ENCODE assay signal across 8 cellular contexts in genomic region chr6:31970604-31971271, GRCh38. TPM values are rescaled to one million over a fixed set of nuclear protein-coding genes. Genes with fewer than 3 reads are reported as not detected.
DNase-seq lines count a peak whose midpoint lies in the region; ATAC-seq and TF ChIP-seq lines count a peak whose summit lies in the region.

No MANE protein-coding gene starts in this region.

- peaks cover 30% of the 10 kb centered on the region for H3K36me3 Mint-ChIP-seq in T-helper 2 cell treated with Interferon-gamma antibody and Interleukin-4, amounts not matched to agents 5 μg/mL and 100 μg/mL, for 36 hours (ENCODE audit: low read depth)

- CTCF ChIA-PET in RWPE1 (lab: Yijun Ruan, JAX): interaction anchor here (0.5 to 1.2 kb wide), 3 partner anchors 18 to 319 kb away, joined by 3 to 5 read pairs (median 3); partner anchors contain the start of gene BAG6

- TF ChIP-seq CTCF in RWPE1 (conservative IDR thresholded peaks at IDR 0.05; ENCODE audit: low read depth): no peak

- H3K27ac ChIP-seq in RWPE1: peak overlapping the region; percentile 97
- peak overlapping the region; percentile 97 for H3K27ac ChIP-seq in epithelial cell of prostate

- H3K4me3 Mint-ChIP-seq in T-helper 2 cell treated with Interferon-gamma antibody and Interleukin-4, amounts not matched to agents 5 μg/mL and 100 μg/mL, for 36 hours: peak overlapping the region; percentile 98

- H3K4me1 Mint-ChIP-seq in T-helper 2 cell treated with Interferon-gamma antibody and Interleukin-4, amounts not matched to agents 5 μg/mL and 100 μg/mL, for 36 hours (ENCODE audit: low read depth): peaks cover 18% of the 10 kb centered on the region

- H3K9me3 Mint-ChIP-seq in T-helper 2 cell treated with Interferon-gamma antibody and Interleukin-4, amounts not matched to agents 5 μg/mL and 100 μg/mL, for 36 hours: no peaks in the 10 kb centered on the region

- POLR2A ChIA-PET in RWPE1 (lab: Yijun Ruan, JAX; ENCODE audit: low non-redundant PET): interaction anchor here (0.7 to 1.2 kb wide), 2 partner anchors 11 to 49 kb away, joined by 3 read pairs; partner anchors contain the start of genes NELFE and SKIC2

- H3K27ac Mint-ChIP-seq in T-helper 2 cell treated with Interferon-gamma antibody and Interleukin-4, amounts not matched to agents 5 μg/mL and 100 μg/mL, for 36 hours: peak overlapping the region; percentile 100

- ATAC-seq in sciatic nerve (no peak), HG02884 (IDR thresholded peaks at IDR 0.05; ENCODE audit: unreplicated experiment) (no peak)

- no peaks in the 10 kb centered on the region for H3K27me3 Mint-ChIP-seq in T-helper 2 cell treated with Interferon-gamma antibody and Interleukin-4, amounts not matched to agents 5 μg/mL and 100 μg/mL, for 36 hours (ENCODE audit: low read depth)

- intact Hi-C loops in sciatic nerve (cut with DNase I): no loop called here

- no peak for DNase-seq in T-helper 2 cell treated with Interferon-gamma antibody and Interleukin-4, amounts not matched to agents 5 μg/mL and 100 μg/mL, for 36 hours (ENCODE audit: low spot score)
- DNase-seq in T-helper 2 cell (no peak), RWPE1 (ENCODE audit: low spot score) (no peak), epithelial cell of prostate (ENCODE audit: low read depth, low spot score) (no peak), sciatic nerve (ENCODE audit: low spot score) (peak; percentile 61), NCI-H446 treated with DMSO at 0.1 percent for 48 hours (lab: John Stamatoyannopoulos, UW) (no peak)
- DNase-seq in activated CD4-positive, alpha-beta T cell treated with anti-CD3 and anti-CD28 coated beads, Interleukin-2, amount 50 U/mL, for 4 hours: no peak

RNA-seq across cellular contexts. Expression of gene DXO, which starts 1.2 kb away (rescaled TPM):
- 23.0 TPM for total RNA-seq in sciatic nerve

RNA-seq across cellular contexts. Expression of gene C4A, which starts 11.1 kb away (rescaled TPM):
- 453 TPM for total RNA-seq in sciatic nerve

RNA-seq across cellular contexts. Expression of gene SKIC2, which starts 11.8 kb away (rescaled TPM):
- total RNA-seq in sciatic nerve: 60.0 TPM

RNA-seq across cellular contexts. Expression of gene NELFE, which starts 12.0 kb away (rescaled TPM):
- 55.1 TPM for total RNA-seq in sciatic nerve

RNA-seq across cellular contexts. Expression of gene CFB, which starts 24.8 kb away (rescaled TPM):
- 72.6 TPM for total RNA-seq in sciatic nerve
